ENCODE assay signal across 14 cellular contexts in genomic region chr5:167899490-167899889, GRCh38.
A peak's percentile ranks its signal among the peaks of the same experiment; 100 is the strongest.
DNase-seq lines count a peak whose midpoint lies in the region; ATAC-seq, FAIRE-seq and TF ChIP-seq lines count a peak whose summit lies in the region.
"Had no signal": no experiment of that assay in that cellular context is flagged by ENCODE, and none has a peak within 500 bp of the region (broad histone marks: within the 10 kb centered on the region; RNA-seq: fewer than 3 reads in every experiment).

No MANE protein-coding gene starts in this region.

- H3K9me3 ChIP-seq in H1 (ENCODE audit: insufficient read depth in 2 of 2, low read depth in 1 of 2, low read length in 1 of 2) (no peaks in the 10 kb centered on the region), lower lobe of right lung (no peaks in the 10 kb centered on the region), HepG2 (ENCODE audit: low read length) (no peaks in the 10 kb centered on the region)

- H2AFZ ChIP-seq in H1 (ENCODE audit: low read length) (no peak overlapping the region), HepG2 (ENCODE audit: low read length) (no peak overlapping the region)

- no peak overlapping the region for H3K56ac ChIP-seq in H1 (replicated peaks; ENCODE audit: insufficient read length, low read depth, low read length)

- TF ChIP-seq CTCF in H1 (IDR thresholded peaks at IDR 0.05; ENCODE audit: control extremely low read depth in 1 of 3, insufficient read depth in 1 of 3, low read depth in 1 of 3, low read length in 3 of 3) (no peak), lower lobe of right lung (IDR thresholded peaks at IDR 0.05) (no peak), HepG2 (CRISPR knock-in tag; IDR thresholded peaks at IDR 0.05) (no peak)

- in situ Hi-C loops in HepG2 (cut with HindIII; ENCODE audit: extremely low pct_ligation_motif_present, low pct_unique_long_range_greater_than_20kb): no loop called here

- no TSS peak for BruUV-seq in HepG2 (replicated peaks; lab: Mats Ljungman, UMichigan)

- TF ChIP-seq RAD21 in H1 (IDR thresholded peaks at IDR 0.05 in 1 of 2, conservative IDR thresholded peaks at IDR 0.05 in 1 of 2; ENCODE audit: low read depth in 2 of 2, low read length in 2 of 2) (no peak), HepG2 (CRISPR knock-in tag; IDR thresholded peaks at IDR 0.05) (no peak)

- no peak overlapping the region for H3K23ac ChIP-seq in H1 (ENCODE audit: insufficient read length)

- H3K4me2 ChIP-seq in H1 (ENCODE audit: insufficient read depth in 1 of 2, low read depth in 2 of 2, low read length in 2 of 2) (peak overlapping the region; percentile 20 to 52; a peak in 2 of 4 replicates), HepG2 (ENCODE audit: low read depth, low read length) (no peak overlapping the region)

- H3K14ac ChIP-seq in H1 (ENCODE audit: insufficient read length): no peak overlapping the region

- ATAC-seq in lower lobe of right lung (no peak), HepG2 (no peak)
- ATAC-seq in stimulated activated effector memory CD8-positive, alpha-beta T cell treated with anti-CD3 and anti-CD28 coated beads, Interleukin-12 subunit alpha, Interleukin-12 subunit beta, amount 100 ng/mL, for 72 hours: no peak
- ATAC-seq: right cardiac atrium, T-cell had no signal

- H3K79me1 ChIP-seq in H1 (ENCODE audit: low read depth, low read length): no peaks in the 10 kb centered on the region

- H4K91ac ChIP-seq in H1 (replicated peaks; ENCODE audit: insufficient read length, low read length): no peak overlapping the region

- H3K9me3 Mint-ChIP-seq in stimulated activated effector memory CD8-positive, alpha-beta T cell treated with anti-CD3 and anti-CD28 coated beads, Interleukin-12 subunit alpha, Interleukin-12 subunit beta, amount 100 ng/mL, for 72 hours: peaks cover 17% of the 10 kb centered on the region
- H3K9me3 Mint-ChIP-seq: WTC11 had no signal

- no peaks in the 10 kb centered on the region for H3K79me2 ChIP-seq in H1 (ENCODE audit: control insufficient read depth in 1 of 2, insufficient read depth in 2 of 2, low read length in 2 of 2)
- no peaks in the 10 kb centered on the region for H3K79me2 ChIP-seq in HepG2 (ENCODE audit: insufficient read depth, low read length)

- H3K27ac ChIP-seq in H1 (ENCODE audit: low read depth, low read length) (no peak overlapping the region), lower lobe of right lung (no peak overlapping the region), HepG2 (ENCODE audit: extremely low read length, insufficient read depth, low read length) (no peak overlapping the region)

- H2BK12ac ChIP-seq in H1 (ENCODE audit: low read depth, low read length): peak overlapping the region; percentile 45; the same call in 1 of the 2 replicates

- H3K36me3 ChIP-seq in H1 (ENCODE audit: control insufficient read depth in 2 of 4, insufficient read depth in 4 of 4, low read length in 3 of 4): no peaks in the 10 kb centered on the region
- no peaks in the 10 kb centered on the region for H3K36me3 ChIP-seq in lower lobe of right lung
- H3K36me3 ChIP-seq in HepG2 (replicated peaks in 1 of 2; ENCODE audit: control insufficient read depth in 1 of 2, insufficient read depth in 2 of 2, low read length in 2 of 2): no peaks in the 10 kb centered on the region

- no peak overlapping the region for H3K27ac Mint-ChIP-seq in stimulated activated effector memory CD8-positive, alpha-beta T cell treated with anti-CD3 and anti-CD28 coated beads, Interleukin-12 subunit alpha, Interleukin-12 subunit beta, amount 100 ng/mL, for 72 hours
- H3K27ac Mint-ChIP-seq: T-cell had no signal

- H3K4me1 ChIP-seq in H1 (replicated peaks in 1 of 4; ENCODE audit: control insufficient read depth in 3 of 4, insufficient read depth in 4 of 4, low read length in 3 of 4) (peaks cover 0 to 20% (median 5%) of the 10 kb centered on the region in 4 experiments; a peak in 3 of 7 replicates), lower lobe of right lung (no peaks in the 10 kb centered on the region), HepG2 (ENCODE audit: insufficient read depth, low read length) (no peaks in the 10 kb centered on the region)

- TF ChIP-seq EP300 in H1 (IDR thresholded peaks at IDR 0.05; ENCODE audit: borderline replicate concordance in 1 of 2, low read depth in 2 of 2, low read length in 2 of 2) (no peak), HepG2 (IDR thresholded peaks at IDR 0.05; ENCODE audit: low read depth in 2 of 2, low read length in 2 of 2) (no peak), HepG2 (CRISPR knock-in tag; IDR thresholded peaks at IDR 0.05; ENCODE audit: borderline replicate concordance) (no peak)

- DNase-seq in EL: peak; percentile 41
- peak; percentile 98 for DNase-seq in NCI-H226
- DNase-seq in H1 (ENCODE audit: low read depth in 1 of 2, low spot score in 2 of 2): no peak
- DNase-seq in renal cortical epithelial cell (ENCODE audit: low read depth): peak; percentile 91
- no peak for DNase-seq in lower lobe of right lung
- no peak for DNase-seq in HepG2 (ENCODE audit: low spot score)
- no peak for DNase-seq in GDM1 (lab: John Stamatoyannopoulos, UW)
- DNase-seq in stimulated activated effector memory CD8-positive, alpha-beta T cell treated with anti-CD3 and anti-CD28 coated beads, Interleukin-12 subunit alpha, Interleukin-12 subunit beta, amount 100 ng/mL, for 72 hours (ENCODE audit: low spot score in 2 of 2): no peak
- DNase-seq: activated CD8-positive, alpha-beta memory T cell treated with anti-CD3 and anti-CD28 coated beads for 24 hours; KG1; NCI-H1105 treated with DMSO at 0.1 percent for 48 hours; right cardiac atrium; T-cell had no signal

- H3K36me3 Mint-ChIP-seq in stimulated activated effector memory CD8-positive, alpha-beta T cell treated with anti-CD3 and anti-CD28 coated beads, Interleukin-12 subunit alpha, Interleukin-12 subunit beta, amount 100 ng/mL, for 72 hours: no peaks in the 10 kb centered on the region
- H3K36me3 Mint-ChIP-seq: T-cell, WTC11 had no signal

- H3K4me3 Mint-ChIP-seq in stimulated activated effector memory CD8-positive, alpha-beta T cell treated with anti-CD3 and anti-CD28 coated beads, Interleukin-12 subunit alpha, Interleukin-12 subunit beta, amount 100 ng/mL, for 72 hours: no peak overlapping the region
- H3K4me3 Mint-ChIP-seq: T-cell had no signal

- WGBS in H1 (ENCODE audit: extremely low coverage in 1 of 2, insufficient coverage in 1 of 2, insufficient read length in 1 of 2, insufficient replicate concordance in 2 of 2, low coverage in 1 of 2, low lambda C conversion rate in 2 of 2, missing lambda C conversion rate in 1 of 2), 2 experiments: 88% methylated on average over 6 of the region's 6 CpGs; no CpG with 5 or more reads in 1 of the 2 experiments
- WGBS in HepG2 (ENCODE audit: low lambda C conversion rate): 17% methylated on average over 6 of the region's 6 CpGs

- H3K18ac ChIP-seq in H1 (ENCODE audit: extremely low read depth, low read length): no peak overlapping the region

- H2BK20ac ChIP-seq in H1 (ENCODE audit: low read length): no peak overlapping the region

- intact Hi-C loops in lower lobe of right lung (cut with DNase I): no loop called here
- intact Hi-C loops in HepG2 (cut with micrococcal nuclease; ENCODE audit: unreplicated experiment): no loop called here

- FAIRE-seq in H1 (lab: Jason Lieb, UNC) (no peak), HepG2 (lab: Jason Lieb, UNC) (no peak)

- POLR2A ChIA-PET in H1 (lab: Charles Lee; ENCODE audit: partially characterized antibody) (interaction anchor here (1.6 kb wide), 1 partner anchor 21 kb away, joined by 4 read pairs; no protein-coding TSS in a partner anchor), HepG2 (lab: Yijun Ruan, JAX) (no interaction called here)

- no peak overlapping the region for H3K9ac ChIP-seq in H1 (replicated peaks in 1 of 4; ENCODE audit: extremely low read depth in 1 of 4, low read depth in 3 of 4, low read length in 3 of 4)
- no peak overlapping the region for H3K9ac ChIP-seq in HepG2 (ENCODE audit: insufficient read depth, low read depth, low read length)

- H2BK5ac ChIP-seq in H1 (ENCODE audit: low read depth, low read length): peak overlapping the region; percentile 6; the same call in 1 of the 2 replicates

- TF ChIP-seq POLR2A in H1 (IDR thresholded peaks at IDR 0.05; ENCODE audit: control extremely low read depth in 1 of 2, low read depth in 2 of 2, low read length in 2 of 2): no peak
- TF ChIP-seq POLR2A in HepG2 (IDR thresholded peaks at IDR 0.05; ENCODE audit: insufficient read depth in 1 of 2, low read depth in 2 of 2, low read length in 2 of 2): no peak

- no peaks in the 10 kb centered on the region for H3K27me3 ChIP-seq in H1 (replicated peaks in 1 of 4; ENCODE audit: control insufficient read depth in 3 of 4, extremely low read depth in 1 of 4, insufficient read depth in 3 of 4, low read length in 3 of 4)
- H3K27me3 ChIP-seq in lower lobe of right lung (ENCODE audit: low read depth): no peaks in the 10 kb centered on the region
- peaks cover 0 to 10% of the 10 kb centered on the region in 2 experiments; a peak in 1 of 5 replicates for H3K27me3 ChIP-seq in HepG2 (ENCODE audit: control insufficient read depth in 1 of 2, insufficient read depth in 2 of 2, low read length in 2 of 2)

- peak overlapping the region; percentile 1; the same call in 1 of the 2 replicates for H2AK5ac ChIP-seq in H1 (ENCODE audit: low read depth, low read length)

- H4K5ac ChIP-seq in H1 (ENCODE audit: insufficient read length, low read depth, low read length): no peak overlapping the region

- H2BK15ac ChIP-seq in H1 (ENCODE audit: low read length): no peak overlapping the region

- H3K23me2 ChIP-seq in H1 (ENCODE audit: low read depth, low read length): no peaks in the 10 kb centered on the region; the same call in 1 of the 2 replicates

- H3K4me1 Mint-ChIP-seq in stimulated activated effector memory CD8-positive, alpha-beta T cell treated with anti-CD3 and anti-CD28 coated beads, Interleukin-12 subunit alpha, Interleukin-12 subunit beta, amount 100 ng/mL, for 72 hours: no peaks in the 10 kb centered on the region
- H3K4me1 Mint-ChIP-seq: T-cell had no signal

- H4K20me1 ChIP-seq in H1 (replicated peaks in 1 of 2; ENCODE audit: control insufficient read depth in 1 of 2, insufficient read depth in 2 of 2, low read length in 2 of 2): no peaks in the 10 kb centered on the region
- no peaks in the 10 kb centered on the region for H4K20me1 ChIP-seq in HepG2 (ENCODE audit: insufficient read depth, low read length)

- H3K4ac ChIP-seq in H1 (replicated peaks; ENCODE audit: insufficient read length, low read depth, low read length): no peak overlapping the region

- CTCF ChIA-PET in H1 (lab: Charles Lee; ENCODE audit: partially characterized antibody): interaction anchor here (1.1 to 2.4 kb wide), 5 partner anchors 65 to 176 kb away, joined by 3 to 5 read pairs (median 3); no protein-coding TSS in a partner anchor
- CTCF ChIA-PET in HepG2 (lab: Yijun Ruan, JAX; ENCODE audit: low intra/inter-chr PET ratio, low total read pairs): no interaction called here

- H2BK120ac ChIP-seq in H1 (replicated peaks; ENCODE audit: low read depth, low read length): no peak overlapping the region

- no peak overlapping the region for H4K8ac ChIP-seq in H1 (ENCODE audit: extremely low read depth, insufficient read depth, low read length)

- H3K4me3 ChIP-seq in H1 (ENCODE audit: extremely low read depth in 1 of 4, insufficient read depth in 2 of 4, low read depth in 3 of 4, low read length in 4 of 4) (no peak overlapping the region), lower lobe of right lung (no peak overlapping the region), HepG2 (replicated peaks in 1 of 3; ENCODE audit: insufficient read depth in 1 of 3, low read depth in 2 of 3, low read length in 3 of 3) (no peak overlapping the region)

Comparison
In these comparisons a context has a peak if more than half of its experiments do, and no peak if none do; other contexts are left out.
1. DNase-seq: peak in EL (single experiment), NCI-H226 (single experiment) and renal cortical epithelial cell (single experiment); none in H1 (0 of 2), lower lobe of right lung (single experiment), HepG2 (single experiment), GDM1 (single experiment) and stimulated activated effector memory CD8-positive, alpha-beta T cell treated with anti-CD3 and anti-CD28 coated beads, Interleukin-12 subunit alpha, Interleukin-12 subunit beta, amount 100 ng/mL, for 72 hours (0 of 2).